Comparison of ENCODE assay signal across 22 cellular contexts in genomic region chr9:122849546-122849945, GRCh38. TPM values are rescaled to one million over a fixed set of nuclear protein-coding genes. Genes with fewer than 3 reads are reported as not detected.
DNase-seq lines count a peak whose midpoint lies in the region; ATAC-seq, FAIRE-seq and TF ChIP-seq lines count a peak whose summit lies in the region.
"Had no signal": no experiment of that assay in that cellular context is flagged by ENCODE, and none has a peak within 500 bp of the region (broad histone marks: within the 10 kb centered on the region; RNA-seq: fewer than 3 reads in every experiment).

No MANE protein-coding gene starts in this region.

- no peak for TF ChIP-seq POLR2A in H54 (IDR thresholded peaks at IDR 0.05; ENCODE audit: low read depth, low read length)

- POLR2A ChIA-PET in naive thymus-derived CD4-positive, alpha-beta T cell (lab: Charles Lee) = interaction anchor here (0.6 to 1.7 kb wide), 5 partner anchors 13 to 185 kb away, joined by 3 to 6 read pairs (median 6); partner anchors contain the start of gene PDCL

- CTCF ChIA-PET in activated naive CD4-positive, alpha-beta T cell treated with anti-CD3 and anti-CD28 coated beads, Interleukin-2, amount 10 ng/mL, durations not matched to agents 7 days and 5 days (lab: Charles Lee) = interaction anchor here (0.7 to 1.2 kb wide), 3 partner anchors 14 to 455 kb away, joined by 3 to 4 read pairs (median 3); no protein-coding TSS in a partner anchor
- CTCF ChIA-PET in naive thymus-derived CD4-positive, alpha-beta T cell (lab: Charles Lee) = interaction anchor here (1.1 kb wide), 1 partner anchor 25 kb away, joined by 3 read pairs; no protein-coding TSS in a partner anchor

- no peaks in the 10 kb centered on the region for H3K27me3 ChIP-seq in naive thymus-derived CD4-positive, alpha-beta T cell (ENCODE audit: control insufficient read depth in 2 of 2, insufficient read depth in 2 of 2, low read length in 2 of 2)
- H3K27me3 ChIP-seq in MM.1S (replicated peaks; ENCODE audit: insufficient read depth, low read length) = no peaks in the 10 kb centered on the region

- no peak overlapping the region for H3K4me3 ChIP-seq in naive thymus-derived CD4-positive, alpha-beta T cell (ENCODE audit: low read length)
- H3K4me3 ChIP-seq in MM.1S (ENCODE audit: low read length) = no peak overlapping the region
- H3K4me3 ChIP-seq: HAP-1 had no signal

- H3K27ac ChIP-seq in naive thymus-derived CD4-positive, alpha-beta T cell (ENCODE audit: low read depth, low read length) = peak overlapping the region; percentile 41
- H3K27ac ChIP-seq in MM.1S (ENCODE audit: low read length) = no peak overlapping the region
- H3K27ac ChIP-seq: RWPE1 had no signal

- no peaks in the 10 kb centered on the region for H3K79me2 ChIP-seq in MM.1S (ENCODE audit: low read length)

- peaks cover 44% of the 10 kb centered on the region for H3K4me1 Mint-ChIP-seq in activated naive CD4-positive, alpha-beta T cell treated with anti-CD3 and anti-CD28 coated beads, Interleukin-2, amount 10 ng/mL, durations not matched to agents 7 days and 5 days
- H3K4me1 Mint-ChIP-seq in T-helper 17 cell (peaks cover 19% of the 10 kb centered on the region), immature natural killer cell (no peaks in the 10 kb centered on the region)
- peaks cover 17 to 53% (median 35%) of the 10 kb centered on the region in 7 donors for H3K4me1 Mint-ChIP-seq in naive thymus-derived CD4-positive, alpha-beta T cell

- H4K20me1 ChIP-seq in MM.1S (ENCODE audit: insufficient read depth, low read length) = no peaks in the 10 kb centered on the region

- DNase-seq in activated naive CD4-positive, alpha-beta T cell treated with anti-CD3 and anti-CD28 coated beads, Interleukin-2, amount 10 ng/mL, durations not matched to agents 7 days and 5 days = no peak
- DNase-seq in activated naive CD4-positive, alpha-beta T cell treated with anti-CD3 and anti-CD28 coated beads, Interleukin-2, amount 50 U/mL, for 16 hours = no peak
- DNase-seq in H54 (ENCODE audit: insufficient read length, low spot score) (no peak), T-helper 17 cell (no peak), hippocampal formation (lab: John Stamatoyannopoulos, UW) (no peak), MM.1S (no peak), immature natural killer cell (no peak)
- peak in 3 of 9 donors; percentile 14 to 38 (median 33) for DNase-seq in naive thymus-derived CD4-positive, alpha-beta T cell
- DNase-seq: ACHN, C1 segment of cervical spinal cord, Caco-2, GF-D8, NCI-H1092 treated with DMSO at 0.1 percent for 48 hours, NCI-H146, NCI-H2029 treated with DMSO at 0.1 percent for 48 hours, NCI-H2171, NCI-H526, PC-3, SIG-M5 had no signal

- no peaks in the 10 kb centered on the region for H3K9me2 ChIP-seq in MM.1S (replicated peaks; ENCODE audit: insufficient read depth, low read length)

- intact Hi-C loops in naive thymus-derived CD4-positive, alpha-beta T cell (cut with micrococcal nuclease) = loop anchor here in 1 of 2 donors (1.0 kb wide), 1 partner anchor 14 kb away; no protein-coding TSS in a partner anchor

- no peak overlapping the region for H3K4me2 ChIP-seq in MM.1S (ENCODE audit: low read depth, low read length)

- peaks cover 3% of the 10 kb centered on the region for H3K9me3 Mint-ChIP-seq in activated naive CD4-positive, alpha-beta T cell treated with anti-CD3 and anti-CD28 coated beads, Interleukin-2, amount 10 ng/mL, durations not matched to agents 7 days and 5 days
- H3K9me3 Mint-ChIP-seq in naive thymus-derived CD4-positive, alpha-beta T cell = peaks cover 0 to 2% (median 0%) of the 10 kb centered on the region in 11 donors
- no peaks in the 10 kb centered on the region for H3K9me3 Mint-ChIP-seq in immature natural killer cell

- H3F3A ChIP-seq in MM.1S (ENCODE audit: insufficient read depth, low read length) = no peaks in the 10 kb centered on the region

- H3K36me3 ChIP-seq in naive thymus-derived CD4-positive, alpha-beta T cell (ENCODE audit: control insufficient read depth in 2 of 3, insufficient read depth in 3 of 3, low read length in 3 of 3) = peaks cover 5 to 31% (median 26%) of the 10 kb centered on the region in 3 experiments
- H3K36me3 ChIP-seq in MM.1S (replicated peaks; ENCODE audit: insufficient read depth, low read length) = peaks cover 8% of the 10 kb centered on the region; the same call in 1 of the 2 replicates

- H3K9me3 ChIP-seq in T-helper 17 cell (ENCODE audit: control insufficient read depth, low read length, poor library complexity, severe bottlenecking) (no peaks in the 10 kb centered on the region), MM.1S (replicated peaks; ENCODE audit: insufficient read depth, low read length) (no peaks in the 10 kb centered on the region)
- H3K9me3 ChIP-seq in naive thymus-derived CD4-positive, alpha-beta T cell (ENCODE audit: control insufficient read depth in 2 of 3, low read length in 3 of 3) = no peaks in the 10 kb centered on the region
- H3K9me3 ChIP-seq: Caco-2, HAP-1 had no signal

- H2AFZ ChIP-seq in MM.1S (ENCODE audit: low read length) = no peak overlapping the region

- no peaks in the 10 kb centered on the region for H3K27me3 Mint-ChIP-seq in activated naive CD4-positive, alpha-beta T cell treated with anti-CD3 and anti-CD28 coated beads, Interleukin-2, amount 10 ng/mL, durations not matched to agents 7 days and 5 days
- H3K27me3 Mint-ChIP-seq in T-helper 17 cell (no peaks in the 10 kb centered on the region), immature natural killer cell (ENCODE audit: low read depth in 3 of 3) (no peaks in the 10 kb centered on the region)
- no peaks in the 10 kb centered on the region for H3K27me3 Mint-ChIP-seq in naive thymus-derived CD4-positive, alpha-beta T cell

- no peak overlapping the region for H3K9ac ChIP-seq in MM.1S (ENCODE audit: low read length)

- ATAC-seq in T-helper 17 cell = no peak
- ATAC-seq in naive thymus-derived CD4-positive, alpha-beta T cell = peak; percentile 45
- ATAC-seq: PC-3 had no signal

- peaks cover 0 to 17% of the 10 kb centered on the region in 2 donors for H3K4me1 ChIP-seq in naive thymus-derived CD4-positive, alpha-beta T cell (ENCODE audit: control insufficient read depth in 2 of 2, insufficient read depth in 2 of 2, low read length in 2 of 2)
- no peaks in the 10 kb centered on the region for H3K4me1 ChIP-seq in MM.1S (ENCODE audit: low read length)
- H3K4me1 ChIP-seq: Caco-2, HAP-1 had no signal

- H3K27ac Mint-ChIP-seq in activated naive CD4-positive, alpha-beta T cell treated with anti-CD3 and anti-CD28 coated beads, Interleukin-2, amount 10 ng/mL, durations not matched to agents 7 days and 5 days = peak overlapping the region; percentile 31
- H3K27ac Mint-ChIP-seq in T-helper 17 cell = peak overlapping the region; percentile 8
- peak overlapping the region; percentile 9 to 90 (median 58) for H3K27ac Mint-ChIP-seq in naive thymus-derived CD4-positive, alpha-beta T cell
- H3K27ac Mint-ChIP-seq in immature natural killer cell = peak overlapping the region in 3 of 6 donors; percentile 0 to 65 (median 64)

- peak; percentile 62 for FAIRE-seq in H54 (lab: Jason Lieb, UNC)

- H3K4me3 Mint-ChIP-seq in activated naive CD4-positive, alpha-beta T cell treated with anti-CD3 and anti-CD28 coated beads, Interleukin-2, amount 10 ng/mL, durations not matched to agents 7 days and 5 days = no peak overlapping the region
- H3K4me3 Mint-ChIP-seq in T-helper 17 cell (no peak overlapping the region), immature natural killer cell (no peak overlapping the region)
- H3K4me3 Mint-ChIP-seq in naive thymus-derived CD4-positive, alpha-beta T cell = no peak overlapping the region

- TF ChIP-seq CTCF in MM.1S (IDR thresholded peaks at IDR 0.05; ENCODE audit: low read length) = no peak

- peaks cover 54% of the 10 kb centered on the region for H3K36me3 Mint-ChIP-seq in activated naive CD4-positive, alpha-beta T cell treated with anti-CD3 and anti-CD28 coated beads, Interleukin-2, amount 10 ng/mL, durations not matched to agents 7 days and 5 days
- H3K36me3 Mint-ChIP-seq in T-helper 17 cell (ENCODE audit: low read depth) = peaks cover 3% of the 10 kb centered on the region
- peaks cover 6 to 42% (median 23%) of the 10 kb centered on the region in 5 donors for H3K36me3 Mint-ChIP-seq in naive thymus-derived CD4-positive, alpha-beta T cell
- peaks cover 16 to 43% (median 20%) of the 10 kb centered on the region in 3 donors for H3K36me3 Mint-ChIP-seq in immature natural killer cell

RNA-seq across cellular contexts. Expression of gene PDCL, which starts 21.2 kb away (rescaled TPM):
- total RNA-seq in T-helper 17 cell = 10 to 100 TPM; 13.6 to 14.4 TPM
- 10 to 100 TPM; 13.6 to 25.8 (median 18.1) TPM for total RNA-seq in naive thymus-derived CD4-positive, alpha-beta T cell
- polyA plus RNA-seq in naive thymus-derived CD4-positive, alpha-beta T cell = 10 to 100 TPM in 1 of 2 donors, 1 to 10 TPM in 1; 8.8 to 10.5 TPM
- polyA plus RNA-seq in immature natural killer cell = 10 to 100 TPM; 10.0 to 14.0 (median 13.6) TPM

RNA-seq across cellular contexts. Expression of gene OR1K1, which starts 49.6 kb away (rescaled TPM):
- not detected for total RNA-seq in T-helper 17 cell
- total RNA-seq in naive thymus-derived CD4-positive, alpha-beta T cell = not detected
- not detected for polyA plus RNA-seq in naive thymus-derived CD4-positive, alpha-beta T cell
- not detected for polyA plus RNA-seq in immature natural killer cell
- total RNA-seq: Caco-2, LHCN-M2, PC-3 had no signal

RNA-seq across cellular contexts. Expression of gene RC3H2, which starts 55.6 kb away (rescaled TPM):
- total RNA-seq in T-helper 17 cell = 10 to 100 TPM; 51.5 to 69.6 TPM
- total RNA-seq in naive thymus-derived CD4-positive, alpha-beta T cell = 10 to 100 TPM; 52.3 to 66.4 (median 57.0) TPM
- 10 to 100 TPM; 18.7 to 25.3 TPM for polyA plus RNA-seq in naive thymus-derived CD4-positive, alpha-beta T cell
- 10 to 100 TPM; 18.1 to 26.8 (median 23.7) TPM for polyA plus RNA-seq in immature natural killer cell
